In the genomic region with DNA sequence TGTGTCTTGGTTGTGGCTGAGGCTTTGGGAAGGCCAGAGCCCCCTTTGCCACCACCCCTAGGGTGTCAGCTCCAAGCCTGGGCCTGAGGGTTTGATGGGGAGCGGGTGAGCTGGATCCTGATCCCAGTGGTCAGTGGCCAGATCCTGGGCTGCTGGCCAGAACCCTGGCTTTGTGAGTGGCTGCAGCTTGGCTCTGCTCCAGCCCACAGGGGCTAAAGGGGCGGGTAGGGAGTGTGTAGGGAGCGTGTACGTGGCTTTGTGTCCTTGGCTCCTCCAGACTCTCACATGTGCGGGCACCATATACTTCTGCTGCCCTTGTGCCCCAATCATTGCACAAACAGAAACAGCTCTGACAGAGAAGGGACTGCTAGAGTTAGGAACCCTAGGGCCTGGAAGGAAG, we compare ENCODE assay signal across 1 cellular context.
TF ChIP-seq lines count a peak whose summit lies in the region.

No MANE protein-coding gene starts in this region.

TF ChIP-seq in A549, 52 proteins besides CTCF, POLR2A, EP300 and RAD21:
- TF ChIP-seq EHF (CRISPR knock-in tag; IDR thresholded peaks at IDR 0.05), result no peak
- TF ChIP-seq RCOR1 (IDR thresholded peaks at IDR 0.05; ENCODE audit: low read depth, low read length), result no peak
- TF ChIP-seq ZFP36 (IDR thresholded peaks at IDR 0.05; ENCODE audit: borderline replicate concordance, partially characterized antibody), result no peak
- no peak for TF ChIP-seq KDM1A (IDR thresholded peaks at IDR 0.05; ENCODE audit: low read depth)
- no peak for TF ChIP-seq HOXB13 (CRISPR knock-in tag; IDR thresholded peaks at IDR 0.05; ENCODE audit: low read depth)
